Comparison of ENCODE assay signal across 17 cellular contexts in the genomic region with DNA sequence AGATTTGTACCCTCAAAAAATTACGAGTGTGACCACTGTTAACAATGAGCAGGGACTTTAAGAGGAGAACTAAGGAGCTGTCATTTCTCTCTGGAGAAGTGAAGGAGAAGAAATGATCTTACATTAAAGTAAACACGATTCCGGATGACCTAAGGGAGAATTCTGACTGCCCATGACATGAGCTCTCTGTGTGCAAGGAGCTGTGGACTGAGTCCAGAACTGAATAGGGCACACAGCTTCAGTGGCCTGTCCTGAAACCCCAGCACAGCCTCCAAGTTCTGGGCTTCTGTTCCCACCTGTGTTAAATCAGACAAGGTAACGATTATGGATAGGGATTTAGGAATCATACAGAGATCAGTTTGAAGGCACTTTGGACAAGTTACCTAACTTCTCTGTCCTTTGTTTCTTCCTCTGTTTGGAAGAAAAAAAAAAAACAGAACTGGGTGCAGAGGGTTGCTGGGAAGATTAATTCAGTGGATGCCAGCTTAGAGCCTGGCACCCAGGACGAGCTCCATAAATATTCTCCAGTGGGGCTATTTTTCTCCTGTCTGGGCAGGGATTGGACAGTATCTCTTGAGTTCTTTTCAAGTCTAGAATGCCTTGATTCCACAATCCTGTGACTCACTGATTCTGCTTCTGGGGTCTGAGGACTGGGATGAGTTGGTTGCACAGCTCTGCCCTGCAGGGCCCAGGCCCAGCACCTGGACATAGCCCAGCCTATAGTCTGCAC.
DNase-seq lines count a peak whose midpoint lies in the region; FAIRE-seq and TF ChIP-seq lines count a peak whose summit lies in the region.
"Had no signal": no experiment of that assay in that cellular context is flagged by ENCODE, and none has a peak within 500 bp of the region (broad histone marks: within the 10 kb centered on the region; RNA-seq: fewer than 3 reads in every experiment).

No MANE protein-coding gene starts in this region.

- POLR2A ChIA-PET in AG04450 (lab: Yijun Ruan, JAX), result interaction anchor here (0.7 to 1.5 kb wide), 3 partner anchors 9 to 50 kb away, joined by 3 read pairs; no protein-coding TSS in a partner anchor

- WGBS in mesenchymal stem cell, result 79% methylated on average over 4 of the region's 5 CpGs

- DNase-seq in AG04450 (ENCODE audit: low read depth, low spot score) (no peak), MG63 (peak; percentile 72), dorsolateral prefrontal cortex (no peak), mesenchymal stem cell (peak; percentile 83), DMS79 (lab: John Stamatoyannopoulos, UW) (no peak), kidney (no peak), Kasumi-1 (lab: John Stamatoyannopoulos, UW) (no peak)
- DNase-seq in stimulated activated CD4-positive, alpha-beta T cell treated with anti-CD3 and anti-CD28 coated beads, Interleukin-12 subunit alpha, Interleukin-12 subunit beta, amount 100 ng/mL, for 4 hours, result no peak
- DNase-seq: activated T-cell treated with anti-CD3 and anti-CD28 coated beads, Interleukin-2, amount 50 U/mL, for 48 hours; AML-193; GDM1; MM.1S; stimulated activated CD8-positive, alpha-beta memory T cell treated with anti-CD3 and anti-CD28 coated beads, Interleukin-4, amount 100 ng/mL, for 48 hours had no signal

- H2BK12ac ChIP-seq in mesenchymal stem cell (ENCODE audit: low read length in 2 of 2), result peak overlapping the region in 1 of 2 experiments; percentile 75

- H3K36me3 ChIP-seq in MG63 (no peaks in the 10 kb centered on the region), mesenchymal stem cell (ENCODE audit: control insufficient read depth in 1 of 2, insufficient read depth in 2 of 2, low read depth in 1 of 2, low read length in 2 of 2) (no peaks in the 10 kb centered on the region), kidney (ENCODE audit: control insufficient read depth in 1 of 2, insufficient read depth in 2 of 2, low read length in 2 of 2) (no peaks in the 10 kb centered on the region)

- TF ChIP-seq CTCF in AG04450 (IDR thresholded peaks at IDR 0.05; ENCODE audit: low read depth, low read length) (no peak), dorsolateral prefrontal cortex (IDR thresholded peaks at IDR 0.05 in 54 of 56, conservative IDR thresholded peaks at IDR 0.05 in 2 of 56; ENCODE audit: low read depth in 1 of 56, partially characterized antibody in 56 of 56) (no peak), kidney (IDR thresholded peaks at IDR 0.05; ENCODE audit: borderline replicate concordance, extremely low read depth, insufficient read depth) (no peak)

- H3K9me3 ChIP-seq in AG04450 (ENCODE audit: control insufficient read depth, insufficient read depth, low read length), result peaks cover 2% of the 10 kb centered on the region
- H3K9me3 ChIP-seq in MG63, result no peaks in the 10 kb centered on the region
- H3K9me3 ChIP-seq in mesenchymal stem cell (ENCODE audit: control insufficient read depth, low read length), result no peaks in the 10 kb centered on the region
- peaks cover 0 to 5% of the 10 kb centered on the region in 2 donors for H3K9me3 ChIP-seq in kidney (ENCODE audit: control insufficient read depth in 1 of 2, low read length in 2 of 2)

- no peak overlapping the region for H3K4me2 ChIP-seq in mesenchymal stem cell (ENCODE audit: low read length, poor library complexity, severe bottlenecking)

- H2AK5ac ChIP-seq in mesenchymal stem cell (ENCODE audit: low read length, severe bottlenecking), result no peak overlapping the region

- H3K14ac ChIP-seq in mesenchymal stem cell (ENCODE audit: low read length in 2 of 2), result no peak overlapping the region

- no peak overlapping the region for H2BK120ac ChIP-seq in mesenchymal stem cell (ENCODE audit: low read depth, low read length)

- CTCF ChIA-PET in AG04450 (lab: Charles Lee), result interaction anchor here (0.8 to 1.1 kb wide), 2 partner anchors 21 to 287 kb away, joined by 3 to 5 read pairs; no protein-coding TSS in a partner anchor

- no peaks in the 10 kb centered on the region for H3K27me3 ChIP-seq in AG04450 (ENCODE audit: control insufficient read depth, insufficient read depth, low read length)
- H3K27me3 ChIP-seq in MG63, result no peaks in the 10 kb centered on the region
- H3K27me3 ChIP-seq in dorsolateral prefrontal cortex, result no peaks in the 10 kb centered on the region
- no peaks in the 10 kb centered on the region for H3K27me3 ChIP-seq in mesenchymal stem cell (ENCODE audit: control insufficient read depth in 1 of 2, insufficient read depth in 1 of 2, low read length in 2 of 2)

- no peak overlapping the region for H2AFZ ChIP-seq in mesenchymal stem cell (ENCODE audit: low read depth, low read length)

- peak overlapping the region; percentile 14 to 46 for H3K18ac ChIP-seq in mesenchymal stem cell (ENCODE audit: low read depth in 1 of 2, low read length in 2 of 2)

- H3K4ac ChIP-seq in mesenchymal stem cell (ENCODE audit: low read depth in 1 of 2, low read length in 2 of 2), result no peak overlapping the region

- no peak overlapping the region for H2BK5ac ChIP-seq in mesenchymal stem cell (ENCODE audit: low read depth, low read length, poor library complexity, severe bottlenecking)

- H4K91ac ChIP-seq in mesenchymal stem cell (ENCODE audit: low read length), result no peak overlapping the region

- intact Hi-C loops in dorsolateral prefrontal cortex (cut with DNase I), result no loop called here
- intact Hi-C loops in kidney (cut with DNase I), result no loop called here

- no peak overlapping the region for H4K8ac ChIP-seq in mesenchymal stem cell (ENCODE audit: low read length)

- peaks cover 49% of the 10 kb centered on the region for H3K4me1 ChIP-seq in mesenchymal stem cell (ENCODE audit: control insufficient read depth, insufficient read depth, low read depth, low read length)
- H3K4me1 ChIP-seq in kidney (ENCODE audit: control insufficient read depth in 1 of 2, insufficient read depth in 1 of 2, low read depth in 1 of 2, low read length in 2 of 2), result peaks cover 0 to 18% of the 10 kb centered on the region in 2 donors

- H3K9ac ChIP-seq in mesenchymal stem cell (ENCODE audit: low read length) (peak overlapping the region; percentile 0), kidney (ENCODE audit: low read length in 2 of 2) (no peak overlapping the region)

- no peak overlapping the region for H2BK15ac ChIP-seq in mesenchymal stem cell (ENCODE audit: low read depth, poor library complexity, severe bottlenecking)

- no peaks in the 10 kb centered on the region for H3K79me1 ChIP-seq in mesenchymal stem cell (replicated peaks; ENCODE audit: low read length, poor library complexity, severe bottlenecking)

- peak overlapping the region; percentile 33 for H3K27ac ChIP-seq in AG04450 (ENCODE audit: low read depth, low read length)
- peak overlapping the region in 48 of 59 donors; percentile 1 to 85 (median 55) for H3K27ac ChIP-seq in dorsolateral prefrontal cortex
- H3K27ac ChIP-seq in mesenchymal stem cell (ENCODE audit: low read length, poor library complexity, severe bottlenecking), result no peak overlapping the region
- H3K27ac ChIP-seq in kidney (ENCODE audit: low read depth in 2 of 2, low read length in 2 of 2), result no peak overlapping the region
- H3K27ac ChIP-seq: HL-60 had no signal

- no peak overlapping the region for H3K23ac ChIP-seq in mesenchymal stem cell (ENCODE audit: low read length in 2 of 2)

- H3K4me3 ChIP-seq in AG04450 (ENCODE audit: low read depth, low read length) (no peak overlapping the region), MG63 (no peak overlapping the region), dorsolateral prefrontal cortex (no peak overlapping the region), mesenchymal stem cell (ENCODE audit: insufficient read depth in 1 of 2, low read depth in 1 of 2, low read length in 2 of 2) (no peak overlapping the region), kidney (ENCODE audit: low read length in 2 of 2) (no peak overlapping the region)

- no peak for FAIRE-seq in kidney (lab: Jason Lieb, UNC)
- FAIRE-seq: endothelial cell of umbilical vein, GM18507, H54 had no signal

Comparison
In these comparisons a context has a peak if more than half of its experiments do, and no peak if none do; other contexts are left out.
1. DNase-seq: peak in MG63 (single experiment) and mesenchymal stem cell (single experiment); none in AG04450 (single experiment), dorsolateral prefrontal cortex (0 of 10), DMS79 (single experiment), stimulated activated CD4-positive, alpha-beta T cell treated with anti-CD3 and anti-CD28 coated beads, Interleukin-12 subunit alpha, Interleukin-12 subunit beta, amount 100 ng/mL, for 4 hours (single experiment), kidney (single experiment) and Kasumi-1 (0 of 2).
2. H3K27ac ChIP-seq: peak in AG04450 (single experiment) and dorsolateral prefrontal cortex (48 of 59); none in mesenchymal stem cell (single experiment) and kidney (0 of 2).